Comparison of ENCODE assay signal across 8 cellular contexts in the genomic region with DNA sequence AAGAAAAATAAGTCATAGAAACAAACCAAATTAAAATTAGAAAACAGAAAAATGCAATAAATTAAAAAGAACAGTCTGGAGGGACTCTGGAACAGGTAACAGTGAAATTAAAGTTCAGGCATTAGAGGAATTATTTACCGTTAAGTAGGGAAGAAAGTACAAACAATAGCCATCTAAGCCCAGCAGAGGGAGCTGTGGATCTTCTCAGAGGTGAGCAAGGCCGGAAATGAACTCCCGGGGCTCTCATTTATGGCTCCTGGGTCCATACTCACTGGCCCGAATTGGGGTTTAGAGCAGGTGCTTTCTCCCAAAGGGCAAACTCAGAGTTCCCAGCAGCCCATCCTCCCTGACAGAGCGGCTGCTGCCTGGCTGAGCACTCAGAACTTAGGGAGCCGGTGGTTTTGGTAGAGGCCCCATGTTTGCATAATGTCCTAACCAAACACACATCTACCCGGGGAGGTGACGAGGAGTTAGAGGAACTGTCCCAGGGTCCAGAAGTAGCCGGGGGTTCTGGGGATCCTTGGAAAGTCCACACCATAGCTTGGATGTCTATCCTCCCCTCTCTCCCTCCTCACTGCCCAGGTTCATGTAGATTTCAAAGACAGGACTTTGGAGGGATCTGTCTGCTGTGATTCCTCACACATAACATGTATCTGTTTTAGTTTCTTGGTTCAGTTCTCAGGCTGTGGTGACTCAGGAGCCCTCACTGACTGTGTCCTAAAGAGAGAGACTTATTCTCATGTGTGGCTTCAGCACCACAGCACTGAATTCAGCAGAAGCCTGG.
A peak's percentile ranks its signal among the peaks of the same experiment; 100 is the strongest.
DNase-seq lines count a peak whose midpoint lies in the region; ATAC-seq and TF ChIP-seq lines count a peak whose summit lies in the region.

No MANE protein-coding gene starts in this region.

- ATAC-seq in HG03039 (IDR thresholded peaks at IDR 0.05; ENCODE audit: unreplicated experiment) (peak; percentile 48), mucosa of descending colon (peak; percentile 95)

- H3K9ac ChIP-seq in duodenal mucosa (ENCODE audit: low read depth in 1 of 2, low read length in 2 of 2) = no peak overlapping the region

- H3K4me1 ChIP-seq in duodenal mucosa (ENCODE audit: control insufficient read depth in 1 of 2, insufficient read depth in 2 of 2, low read length in 2 of 2) (no peaks in the 10 kb centered on the region), mucosa of descending colon (ENCODE audit: low read depth) (no peaks in the 10 kb centered on the region)

- H3K27ac ChIP-seq in duodenal mucosa (ENCODE audit: low read depth, low read length) = no peak overlapping the region

- DNase-seq in NCI-H1436 (lab: John Stamatoyannopoulos, UW) (peak; percentile 60), NCI-H1436 treated with DMSO at 0.1 percent for 48 hours (lab: John Stamatoyannopoulos, UW) (no peak), NCI-H510A (lab: John Stamatoyannopoulos, UW) (peak; percentile 54), mucosa of descending colon (peak in 2 of 3 donors; percentile 33 to 80)
- DNase-seq in activated CD4-positive, alpha-beta T cell treated with anti-CD3 and anti-CD28 coated beads for 4 hours = peak; percentile 53 to 58
- DNase-seq in stimulated activated naive CD4-positive, alpha-beta T cell treated with Interleukin-2 at 50 U/mL for 16 hours (lab: John Stamatoyannopoulos, UW) = peak; percentile 50

- H3K4me3 ChIP-seq in duodenal mucosa (ENCODE audit: low read depth in 1 of 2, low read length in 2 of 2) = peak overlapping the region; percentile 10 to 43
- no peak overlapping the region for H3K4me3 ChIP-seq in mucosa of descending colon

- H3K27me3 ChIP-seq in duodenal mucosa (ENCODE audit: control insufficient read depth in 1 of 2, insufficient read depth in 2 of 2, low read length in 2 of 2) = no peaks in the 10 kb centered on the region

- intact Hi-C loops in mucosa of descending colon (cut with DNase I, micrococcal nuclease) = no loop called here

- TF ChIP-seq CTCF in mucosa of descending colon (IDR thresholded peaks at IDR 0.05) = peak; percentile 27

- H3K36me3 ChIP-seq in duodenal mucosa (ENCODE audit: control insufficient read depth in 1 of 2, insufficient read depth in 2 of 2, low read length in 2 of 2) (no peaks in the 10 kb centered on the region), mucosa of descending colon (ENCODE audit: low read depth) (no peaks in the 10 kb centered on the region)

- H3K9me3 ChIP-seq in duodenal mucosa (ENCODE audit: control insufficient read depth in 1 of 2, low read length in 2 of 2) (no peaks in the 10 kb centered on the region), mucosa of descending colon (no peaks in the 10 kb centered on the region)
